Comparison of ENCODE assay signal across 9 cellular contexts in genomic region chr9:32579706-32580331, GRCh38. TPM values are rescaled to one million over a fixed set of nuclear protein-coding genes. Genes with fewer than 3 reads are reported as not detected.
A peak's percentile ranks its signal among the peaks of the same experiment; 100 is the strongest.
DNase-seq lines count a peak whose midpoint lies in the region; ATAC-seq and TF ChIP-seq lines count a peak whose summit lies in the region.
"Had no signal": no experiment of that assay in that cellular context is flagged by ENCODE, and none has a peak within 500 bp of the region (broad histone marks: within the 10 kb centered on the region; RNA-seq: fewer than 3 reads in every experiment).

No MANE protein-coding gene starts in this region.

- H3K27me3 Mint-ChIP-seq in CD4-positive, alpha-beta T cell: peaks cover 34% of the 10 kb centered on the region
- H3K27me3 Mint-ChIP-seq in activated CD4-positive, alpha-beta T cell treated with anti-CD3 and anti-CD28 coated beads for 36 hours: peaks cover 8% of the 10 kb centered on the region
- H3K27me3 Mint-ChIP-seq in chondrocyte (ENCODE audit: low read depth): peaks cover 24% of the 10 kb centered on the region

- H3K9me2 ChIP-seq in GM23248 (ENCODE audit: insufficient read depth): no peaks in the 10 kb centered on the region

- no peak overlapping the region for H3K4me3 ChIP-seq in GM23248
- H3K4me3 ChIP-seq in right lobe of liver: no peak overlapping the region

- no peak overlapping the region for H3K4me3 Mint-ChIP-seq in CD4-positive, alpha-beta T cell
- H3K4me3 Mint-ChIP-seq in activated CD4-positive, alpha-beta T cell treated with anti-CD3 and anti-CD28 coated beads for 36 hours: no peak overlapping the region
- H3K4me3 Mint-ChIP-seq in chondrocyte (ENCODE audit: unreplicated experiment): no peak overlapping the region

- H3K27me3 ChIP-seq in CD4-positive, alpha-beta T cell (ENCODE audit: control insufficient read depth, insufficient read depth, low read length): no peaks in the 10 kb centered on the region
- no peaks in the 10 kb centered on the region for H3K27me3 ChIP-seq in GM23248 (replicated peaks; ENCODE audit: insufficient read depth)
- no peaks in the 10 kb centered on the region for H3K27me3 ChIP-seq in right lobe of liver

- no peak overlapping the region for H3K4me2 ChIP-seq in GM23248 (ENCODE audit: unreplicated experiment)

- peak; percentile 69 for ATAC-seq in CD4-positive, alpha-beta T cell (ENCODE audit: poor library complexity)
- no peak for ATAC-seq in activated CD4-positive, alpha-beta T cell treated with anti-CD3 and anti-CD28 coated beads for 36 hours
- ATAC-seq in right lobe of liver: peak; percentile 83 to 92 (median 90)
- no peak for ATAC-seq in HG02763 (IDR thresholded peaks at IDR 0.05; ENCODE audit: unreplicated experiment)

- POLR2A ChIA-PET in CD4-positive, alpha-beta T cell (lab: Charles Lee): interaction anchor here (1.5 to 3.9 kb wide), 3 partner anchors 54 to 201 kb away, joined by 4 to 40 read pairs (median 5); partner anchors contain the start of genes ACO1 and RIGI
- POLR2A ChIA-PET in activated CD4-positive, alpha-beta T cell treated with anti-CD3 and anti-CD28 coated beads for 36 hours (lab: Charles Lee): interaction anchor here (1.4 kb wide), 1 partner anchor 201 kb away, joined by 8 read pairs; no protein-coding TSS in a partner anchor

- no peaks in the 10 kb centered on the region for H3K9me3 ChIP-seq in CD4-positive, alpha-beta T cell (ENCODE audit: control insufficient read depth, low read length)
- H3K9me3 ChIP-seq in GM23248 (ENCODE audit: low read depth) (no peaks in the 10 kb centered on the region), right lobe of liver (no peaks in the 10 kb centered on the region)

- intact Hi-C loops in CD4-positive, alpha-beta T cell (cut with DNase I, micrococcal nuclease): loop anchor here (1.0 to 10.0 kb wide), 4 partner anchors 201 to 705 kb away; no protein-coding TSS in a partner anchor
- intact Hi-C loops in activated CD4-positive, alpha-beta T cell treated with anti-CD3 and anti-CD28 coated beads for 36 hours (cut with DNase I, micrococcal nuclease): loop anchor here (1.0 to 5.0 kb wide), 4 partner anchors 143 to 647 kb away; no protein-coding TSS in a partner anchor
- intact Hi-C loops in right lobe of liver (cut with DNase I): loop anchor here (5.0 to 10.0 kb wide), 2 partner anchors 203 to 385 kb away; no protein-coding TSS in a partner anchor

- H3K36me3 ChIP-seq in GM23248 (ENCODE audit: low read depth) (no peaks in the 10 kb centered on the region), right lobe of liver (no peaks in the 10 kb centered on the region)

- no peaks in the 10 kb centered on the region for H4K20me1 ChIP-seq in GM23248 (ENCODE audit: insufficient read depth)

- H3F3A ChIP-seq in GM23248 (ENCODE audit: insufficient read depth): no peaks in the 10 kb centered on the region

- TF ChIP-seq CTCF in CD4-positive, alpha-beta T cell (IDR thresholded peaks at IDR 0.05): peak; percentile 98
- TF ChIP-seq CTCF in chondrocyte (IDR thresholded peaks at IDR 0.05): peak; percentile 98
- TF ChIP-seq CTCF in right lobe of liver (IDR thresholded peaks at IDR 0.05): peak; percentile 87 to 96 (median 92)

- H3K9me3 Mint-ChIP-seq in CD4-positive, alpha-beta T cell: no peaks in the 10 kb centered on the region
- H3K9me3 Mint-ChIP-seq in activated CD4-positive, alpha-beta T cell treated with anti-CD3 and anti-CD28 coated beads for 36 hours (ENCODE audit: low read depth): no peaks in the 10 kb centered on the region
- H3K9me3 Mint-ChIP-seq in chondrocyte (ENCODE audit: low read depth): no peaks in the 10 kb centered on the region
- H3K9me3 Mint-ChIP-seq: IgD-negative memory B cell had no signal

- H3K27ac ChIP-seq in CD4-positive, alpha-beta T cell (ENCODE audit: low read depth, low read length): no peak overlapping the region
- H3K27ac ChIP-seq in GM23248 (no peak overlapping the region), right lobe of liver (no peak overlapping the region)

- no peaks in the 10 kb centered on the region for H3K79me2 ChIP-seq in GM23248 (ENCODE audit: insufficient read depth)

- CTCF ChIA-PET in CD4-positive, alpha-beta T cell (lab: Charles Lee): interaction anchor here (0.7 to 12.1 kb wide), 13 partner anchors 9 to 389 kb away, joined by 3 to 206 read pairs (median 3); partner anchors contain the start of gene ACO1
- CTCF ChIA-PET in activated CD4-positive, alpha-beta T cell treated with anti-CD3 and anti-CD28 coated beads for 36 hours (lab: Charles Lee): interaction anchor here (0.6 to 15.7 kb wide), 49 partner anchors 8 to 443 kb away, joined by 3 to 530 read pairs (median 4); partner anchors contain the start of genes ACO1 and RIGI

- H3K9ac ChIP-seq in GM23248: no peak overlapping the region

- in situ Hi-C loops in GM23248 (cut with MboI): loop anchor here (5.0 kb wide), 1 partner anchor 392 kb away; no protein-coding TSS in a partner anchor

- no peak overlapping the region for H3K27ac Mint-ChIP-seq in CD4-positive, alpha-beta T cell
- H3K27ac Mint-ChIP-seq in activated CD4-positive, alpha-beta T cell treated with anti-CD3 and anti-CD28 coated beads for 36 hours: no peak overlapping the region
- H3K27ac Mint-ChIP-seq in chondrocyte (ENCODE audit: unreplicated experiment): no peak overlapping the region
- H3K27ac Mint-ChIP-seq: IgD-negative memory B cell had no signal

- DNase-seq in CD4-positive, alpha-beta T cell: peak; percentile 68 to 84 (median 75)
- peak; percentile 67 for DNase-seq in GM23248
- DNase-seq in NCI-H2107 treated with DMSO at 0.1 percent for 48 hours (lab: John Stamatoyannopoulos, UW; ENCODE audit: unreplicated experiment): peak; percentile 7
- DNase-seq in activated CD4-positive, alpha-beta T cell treated with anti-CD3 and anti-CD28 coated beads for 36 hours: peak; percentile 87
- no peak for DNase-seq in chondrocyte (ENCODE audit: low spot score)
- peak; percentile 71 to 72 (median 71) for DNase-seq in right lobe of liver
- peak; percentile 53 to 72 (median 71) for DNase-seq in stimulated activated CD4-positive, alpha-beta T cell treated with anti-CD3 and anti-CD28 coated beads, TNF-alpha, amount 100 ng/mL, for 24 hours (ENCODE audit: low read depth in 3 of 3)

- no peaks in the 10 kb centered on the region for H3K4me1 Mint-ChIP-seq in CD4-positive, alpha-beta T cell (ENCODE audit: low read depth)
- H3K4me1 Mint-ChIP-seq in activated CD4-positive, alpha-beta T cell treated with anti-CD3 and anti-CD28 coated beads for 36 hours: no peaks in the 10 kb centered on the region
- peaks cover 5% of the 10 kb centered on the region for H3K4me1 Mint-ChIP-seq in chondrocyte (ENCODE audit: low read depth)

- H3K4me1 ChIP-seq in GM23248 (ENCODE audit: insufficient read depth) (no peaks in the 10 kb centered on the region), right lobe of liver (no peaks in the 10 kb centered on the region)

- TF ChIP-seq POLR2A in right lobe of liver (IDR thresholded peaks at IDR 0.05): no peak

- no peaks in the 10 kb centered on the region for H3K36me3 Mint-ChIP-seq in CD4-positive, alpha-beta T cell (ENCODE audit: low read depth)
- H3K36me3 Mint-ChIP-seq in activated CD4-positive, alpha-beta T cell treated with anti-CD3 and anti-CD28 coated beads for 36 hours (ENCODE audit: low read depth): no peaks in the 10 kb centered on the region
- no peaks in the 10 kb centered on the region for H3K36me3 Mint-ChIP-seq in chondrocyte (ENCODE audit: low read depth)
- H3K36me3 Mint-ChIP-seq: IgD-negative memory B cell had no signal

- peak overlapping the region; percentile 0; the same call in 1 of the 2 replicates for H2AFZ ChIP-seq in GM23248

- 15 to 17% methylated on average over 4 of the region's 4 CpGs for WGBS in GM23248 (ENCODE audit: low coverage in 1 of 2, low lambda C conversion rate in 2 of 2, missing lambda C conversion rate in 2 of 2), 2 experiments
- WGBS in right lobe of liver (ENCODE audit: insufficient coverage, low coverage, low lambda C conversion rate, missing lambda C conversion rate): 13% methylated on average over 4 of the region's 4 CpGs

RNA-seq across cellular contexts. Expression of gene NDUFB6, which starts 6.9 kb away (rescaled TPM):
- total RNA-seq in CD4-positive, alpha-beta T cell: 10 to 100 TPM; 11.9 to 12.3 TPM
- 31.8 and 43.6 TPM in 2 replicates for total RNA-seq in GM23248 (2014; rRNA removed; shearing (Covaris generic))
- polyA plus RNA-seq in GM23248 (2016; fragmentation: Nextera tagmentation; extraction: Ambion mirVana): 172 and 175 TPM in 2 replicates
- 10 to 100 TPM; 29.6 to 67.0 TPM for total RNA-seq in activated CD4-positive, alpha-beta T cell treated with anti-CD3 and anti-CD28 coated beads for 36 hours
- total RNA-seq in chondrocyte (40.2 to 47.6 TPM (median 43.4 TPM) in 3 replicates), right lobe of liver (10 to 100 TPM; 28.9 to 39.9 (median 36.2) TPM)

RNA-seq across cellular contexts. Expression of gene TOPORS, which starts 27.4 kb away (rescaled TPM):
- 10 to 100 TPM; 40.8 to 41.8 TPM for total RNA-seq in CD4-positive, alpha-beta T cell
- total RNA-seq in GM23248 (2014; rRNA removed; shearing (Covaris generic)): 26.9 and 28.1 TPM in 2 replicates
- 16.4 and 18.7 TPM in 2 replicates for polyA plus RNA-seq in GM23248 (2016; fragmentation: Nextera tagmentation; extraction: Ambion mirVana)
- 10 to 100 TPM; 14.4 to 18.9 TPM for total RNA-seq in activated CD4-positive, alpha-beta T cell treated with anti-CD3 and anti-CD28 coated beads for 36 hours
- total RNA-seq in chondrocyte (14.8 to 19.6 TPM (median 15.3 TPM) in 3 replicates), right lobe of liver (1 to 10 TPM; 6.0 to 9.6 (median 7.9) TPM)

RNA-seq across cellular contexts. Expression of gene SMIM27, which starts 27.7 kb away (rescaled TPM):
- total RNA-seq in CD4-positive, alpha-beta T cell: 10 to 100 TPM; 12.7 to 16.8 TPM
- total RNA-seq in GM23248 (2014; rRNA removed; shearing (Covaris generic)): 0.51 and 4.1 TPM in 2 replicates
- polyA plus RNA-seq in GM23248 (2016; fragmentation: Nextera tagmentation; extraction: Ambion mirVana): 40.1 and 41.4 TPM in 2 replicates
- 10 to 100 TPM; 16.1 to 19.5 TPM for total RNA-seq in activated CD4-positive, alpha-beta T cell treated with anti-CD3 and anti-CD28 coated beads for 36 hours
- 11.2 to 14.7 TPM (median 13.2 TPM) in 3 replicates for total RNA-seq in chondrocyte
- 1 to 10 TPM in 5 of 6 experiments, under 1 TPM in 1; 0.49 to 7.4 (median 2.9) TPM for total RNA-seq in right lobe of liver

RNA-seq across cellular contexts. Expression of gene RIGI, which starts 53.8 kb away (rescaled TPM):
- total RNA-seq in CD4-positive, alpha-beta T cell: 1 to 10 TPM; 4.9 to 5.0 TPM
- total RNA-seq in GM23248 (2014; rRNA removed; shearing (Covaris generic)): 5.4 and 8.2 TPM in 2 replicates
- polyA plus RNA-seq in GM23248 (2016; fragmentation: Nextera tagmentation; extraction: Ambion mirVana): 3.9 and 5.1 TPM in 2 replicates
- total RNA-seq in activated CD4-positive, alpha-beta T cell treated with anti-CD3 and anti-CD28 coated beads for 36 hours: 1 to 10 TPM; 8.9 to 9.7 TPM
- total RNA-seq in chondrocyte (3.8 to 5.0 TPM (median 3.9 TPM) in 3 replicates), right lobe of liver (1 to 10 TPM; 2.7 to 6.1 (median 4.8) TPM)

RNA-seq across cellular contexts. Expression of gene TAF1L, which starts 55.6 kb away (rescaled TPM):
- under 1 TPM in 1 of 2 experiments, not detected in 1; 0.06 TPM for total RNA-seq in CD4-positive, alpha-beta T cell
- not detected in 2 replicates for total RNA-seq in GM23248 (2014; rRNA removed; shearing (Covaris generic))
- polyA plus RNA-seq in GM23248 (2016; fragmentation: Nextera tagmentation; extraction: Ambion mirVana): not detected in 2 replicates
- under 1 TPM in 1 of 2 experiments, not detected in 1; 0.02 TPM for total RNA-seq in activated CD4-positive, alpha-beta T cell treated with anti-CD3 and anti-CD28 coated beads for 36 hours
- total RNA-seq in chondrocyte: 0.02 TPM in 1 of 3 replicates, not detected in the others
- total RNA-seq in right lobe of liver: not detected
- polyA plus RNA-seq: IgD-negative memory B cell had no signal

Comparison
In these comparisons a context has a peak if more than half of its experiments do, and no peak if none do; other contexts are left out.
1. ATAC-seq: peak in CD4-positive, alpha-beta T cell (single experiment) and right lobe of liver (4 of 4); none in activated CD4-positive, alpha-beta T cell treated with anti-CD3 and anti-CD28 coated beads for 36 hours (single experiment) and HG02763 (single experiment).
2. Peak in every context shown above with its lines, with median percentiles within 50 percentile points of each other: CTCF ChIP-seq.